ENCODE assay signal across 11 cellular contexts in the genomic region with DNA sequence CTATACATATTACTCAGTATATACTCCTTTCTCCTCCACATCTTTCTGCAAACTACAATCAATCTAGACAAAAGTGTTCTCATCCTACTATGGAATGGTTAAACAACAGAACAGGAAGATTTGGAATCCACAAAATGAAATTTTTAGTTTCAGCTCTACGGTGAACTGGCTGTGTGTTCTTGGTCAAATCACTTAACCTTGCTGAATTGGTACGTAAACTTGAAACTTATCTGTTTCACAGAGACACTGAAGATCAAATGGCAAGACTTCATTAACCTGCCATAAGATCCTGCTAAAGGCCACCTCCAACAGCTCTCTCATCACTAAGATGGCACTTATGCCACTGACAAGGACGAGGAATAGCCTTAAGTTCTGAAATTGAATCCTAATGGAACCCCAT. TPM values are rescaled to one million over a fixed set of nuclear protein-coding genes. Genes with fewer than 3 reads are reported as not detected.
A peak's percentile ranks its signal among the peaks of the same experiment; 100 is the strongest.
DNase-seq lines count a peak whose midpoint lies in the region; ATAC-seq and TF ChIP-seq lines count a peak whose summit lies in the region.
"Had no signal": no experiment of that assay in that cellular context is flagged by ENCODE, and none has a peak within 500 bp of the region (broad histone marks: within the 10 kb centered on the region; RNA-seq: fewer than 3 reads in every experiment).

No MANE protein-coding gene starts in this region.

- H3K4me3 ChIP-seq in heart right ventricle (peak overlapping the region in 9 of 10 donors; percentile 80 to 92 (median 86)), right atrium auricular region (peak overlapping the region in 1 of 2 donors; percentile 94), lower lobe of right lung (peak overlapping the region; percentile 90), upper lobe of left lung (peak overlapping the region in 3 of 4 donors; percentile 76 to 94 (median 87))

- H3K27me3 ChIP-seq in heart right ventricle (no peaks in the 10 kb centered on the region), right atrium auricular region (no peaks in the 10 kb centered on the region), lower lobe of right lung (ENCODE audit: low read depth) (peaks cover 5% of the 10 kb centered on the region), upper lobe of left lung (no peaks in the 10 kb centered on the region)

- no peaks in the 10 kb centered on the region for H3K27me3 Mint-ChIP-seq in activated naive CD8-positive, alpha-beta T cell treated with anti-CD3 and anti-CD28 coated beads, Interleukin-2, amount 10 ng/mL, durations not matched to agents 7 days and 5 days

- intact Hi-C loops in heart right ventricle (cut with DNase I): loop anchor here in 2 of 10 donors (5.0 to 10.0 kb wide), 2 partner anchors 76 to 83 kb away; a partner anchor contains a TSS
- intact Hi-C loops in lower lobe of right lung (cut with DNase I): no loop called here

- H3K9me3 Mint-ChIP-seq in activated naive CD8-positive, alpha-beta T cell treated with anti-CD3 and anti-CD28 coated beads, Interleukin-2, amount 10 ng/mL, durations not matched to agents 7 days and 5 days: peaks cover under 1% of the 10 kb centered on the region

- H3K4me1 ChIP-seq in heart right ventricle (peaks cover 0 to 64% (median 57%) of the 10 kb centered on the region in 9 donors), right atrium auricular region (peaks cover 0 to 57% of the 10 kb centered on the region in 2 donors), lower lobe of right lung (peaks cover 55% of the 10 kb centered on the region), upper lobe of left lung (peaks cover 40 to 59% (median 45%) of the 10 kb centered on the region in 4 donors)

- no peak overlapping the region for H3K27ac ChIP-seq in heart right ventricle
- no peak overlapping the region for H3K27ac ChIP-seq in right atrium auricular region
- H3K27ac ChIP-seq in lower lobe of right lung: no peak overlapping the region
- H3K27ac ChIP-seq in upper lobe of left lung: no peak overlapping the region

- peak overlapping the region; percentile 90 for H3K4me3 Mint-ChIP-seq in activated naive CD8-positive, alpha-beta T cell treated with anti-CD3 and anti-CD28 coated beads, Interleukin-2, amount 10 ng/mL, durations not matched to agents 7 days and 5 days

- WGBS in heart right ventricle, 2 donors: 83 to 88% methylated on average over 3 of the region's 3 CpGs
- WGBS in upper lobe of left lung, 2 donors: 81% methylated on average over 3 of the region's 3 CpGs

- TF ChIP-seq CTCF in heart right ventricle (IDR thresholded peaks at IDR 0.05) (no peak), right atrium auricular region (IDR thresholded peaks at IDR 0.05) (no peak), lower lobe of right lung (IDR thresholded peaks at IDR 0.05) (no peak), upper lobe of left lung (IDR thresholded peaks at IDR 0.05) (no peak)

- no peak for TF ChIP-seq EP300 in upper lobe of left lung (IDR thresholded peaks at IDR 0.05)

- H3K9me3 ChIP-seq in heart right ventricle: no peaks in the 10 kb centered on the region
- no peaks in the 10 kb centered on the region for H3K9me3 ChIP-seq in right atrium auricular region
- no peaks in the 10 kb centered on the region for H3K9me3 ChIP-seq in lower lobe of right lung
- no peaks in the 10 kb centered on the region for H3K9me3 ChIP-seq in upper lobe of left lung

- POLR2A ChIA-PET in activated naive CD8-positive, alpha-beta T cell treated with anti-CD3 and anti-CD28 coated beads, Interleukin-2, amount 10 ng/mL, durations not matched to agents 7 days and 5 days (lab: Charles Lee): interaction anchor here (0.5 to 1.6 kb wide), 2 partner anchors 77 to 420 kb away, joined by 4 to 8 read pairs; no protein-coding TSS in a partner anchor

- DNase-seq in heart right ventricle (no peak), right atrium auricular region (ENCODE audit: low spot score) (no peak), lower lobe of right lung (no peak), upper lobe of left lung (no peak)
- DNase-seq in activated naive CD8-positive, alpha-beta T cell treated with anti-CD3 and anti-CD28 coated beads, Interleukin-2, amount 10 ng/mL, durations not matched to agents 7 days and 5 days: no peak
- no peak for DNase-seq in stimulated activated CD4-positive, alpha-beta T cell treated with anti-CD3 and anti-CD28 coated beads, Interleukin-2, amount 100 ng/mL, for 24 hours
- DNase-seq: activated CD4-positive, alpha-beta T cell treated with anti-CD3 and anti-CD28 coated beads, Interleukin-2, amount 50 U/mL, for 48 hours; NCI-H1105; stimulated activated CD4-positive, alpha-beta T cell treated with anti-CD3 and anti-CD28 coated beads, Interleukin-4, amount 100 ng/mL, for 4 hours had no signal

- peaks cover 0 to 14% (median 2%) of the 10 kb centered on the region in 9 donors for H3K36me3 ChIP-seq in heart right ventricle
- H3K36me3 ChIP-seq in right atrium auricular region: peaks cover 9% of the 10 kb centered on the region
- H3K36me3 ChIP-seq in lower lobe of right lung: peaks cover 12% of the 10 kb centered on the region
- peaks cover 3 to 12% (median 9%) of the 10 kb centered on the region in 4 donors for H3K36me3 ChIP-seq in upper lobe of left lung

- peaks cover 30% of the 10 kb centered on the region for H3K36me3 Mint-ChIP-seq in activated naive CD8-positive, alpha-beta T cell treated with anti-CD3 and anti-CD28 coated beads, Interleukin-2, amount 10 ng/mL, durations not matched to agents 7 days and 5 days

- no peak overlapping the region for H3K27ac Mint-ChIP-seq in activated naive CD8-positive, alpha-beta T cell treated with anti-CD3 and anti-CD28 coated beads, Interleukin-2, amount 10 ng/mL, durations not matched to agents 7 days and 5 days

- ATAC-seq in heart right ventricle (no peak), lower lobe of right lung (no peak), upper lobe of left lung (ENCODE audit: low FRiP score in 2 of 2) (no peak), HG03565 (IDR thresholded peaks at IDR 0.05; ENCODE audit: unreplicated experiment) (no peak), HG02571 (IDR thresholded peaks at IDR 0.05; ENCODE audit: unreplicated experiment) (no peak)
- no peak for ATAC-seq in activated naive CD8-positive, alpha-beta T cell treated with anti-CD3 and anti-CD28 coated beads, Interleukin-2, amount 10 ng/mL, durations not matched to agents 7 days and 5 days (ENCODE audit: low read depth)

- H3K4me1 Mint-ChIP-seq in activated naive CD8-positive, alpha-beta T cell treated with anti-CD3 and anti-CD28 coated beads, Interleukin-2, amount 10 ng/mL, durations not matched to agents 7 days and 5 days: peaks cover 40% of the 10 kb centered on the region

- no peak for TF ChIP-seq POLR2A in upper lobe of left lung (IDR thresholded peaks at IDR 0.05)

RNA-seq across cellular contexts. Expression of a gene that starts 1.5 kb away (rescaled TPM):
- 100 to 1,000 TPM in 8 of 10 donors, 10 to 100 TPM in 2; 92.8 to 116 (median 105) TPM for total RNA-seq in heart right ventricle
- 10 to 100 TPM; 16.2 to 27.6 TPM for polyA plus RNA-seq in heart right ventricle
- total RNA-seq in right atrium auricular region: 10 to 100 TPM; 50.6 to 53.3 TPM
- total RNA-seq in activated naive CD8-positive, alpha-beta T cell treated with anti-CD3 and anti-CD28 coated beads, Interleukin-2, amount 10 ng/mL, durations not matched to agents 7 days and 5 days: 100 to 1,000 TPM in 1 of 2 experiments, 10 to 100 TPM in 1; 99.1 to 113 TPM
- 87.6 TPM for total RNA-seq in lower lobe of right lung
- total RNA-seq in upper lobe of left lung: 100 to 1,000 TPM in 1 of 6 donors, 10 to 100 TPM in 5; 48.5 to 104 (median 56.3) TPM

RNA-seq across cellular contexts. Expression of a gene that starts 52.2 kb away (rescaled TPM):
- total RNA-seq in heart right ventricle (under 1 TPM in 9 of 10 donors, not detected in 1; 0.06 to 0.29 (median 0.12) TPM), right atrium auricular region (not detected), lower lobe of right lung (0.21 TPM), upper lobe of left lung (under 1 TPM in 3 of 6 donors, not detected in 3; 0.06 to 0.55 (median 0.30) TPM)
- under 1 TPM; under 0.01 to 0.15 TPM for polyA plus RNA-seq in heart right ventricle
- total RNA-seq in activated naive CD8-positive, alpha-beta T cell treated with anti-CD3 and anti-CD28 coated beads, Interleukin-2, amount 10 ng/mL, durations not matched to agents 7 days and 5 days: under 1 TPM in 1 of 2 experiments, not detected in 1; 0.11 TPM
